8 cellular contexts compared by ENCODE assay signal in genomic region chr12:15910864-15911696, GRCh38. TPM values are rescaled to one million over a fixed set of nuclear protein-coding genes. Genes with fewer than 3 reads are reported as not detected.
A peak's percentile ranks its signal among the peaks of the same experiment; 100 is the strongest.
DNase-seq lines count a peak whose midpoint lies in the region; ATAC-seq and TF ChIP-seq lines count a peak whose summit lies in the region.

TSS of gene DERA (plus strand) at chr12:15911332. CDS start at chr12:15911384, 52 bp downstream.

- H3K4me3 ChIP-seq in A673 (ENCODE audit: low read depth, low read length, poor library complexity, severe bottlenecking) (peak within 1 kb of the TSS; percentile 74), WI38 (ENCODE audit: low read depth, low read length) (peak within 1 kb of the TSS; percentile 78), cardiac fibroblast (replicated peaks in 1 of 2; ENCODE audit: low read depth in 2 of 2, low read length in 2 of 2) (peak within 1 kb of the TSS; percentile 65 to 80)

- CTCF ChIA-PET in A673 (lab: Charles Lee): interaction anchor here (0.6 to 1.1 kb wide), 2 partner anchors 10 to 12 kb away, joined by 4 to 5 read pairs; no protein-coding TSS in a partner anchor

- DNase-seq in A673 (ENCODE audit: low spot score) (peak; percentile 91), NCI-H2107 (lab: John Stamatoyannopoulos, UW) (peak; percentile 85), cardiac fibroblast (ENCODE audit: low read depth in 2 of 2) (peak; percentile 69 to 81), iris pigment epithelial cell (ENCODE audit: low read depth) (peak; percentile 79)
- peak; percentile 26 to 52 for DNase-seq in stimulated activated CD4-positive, alpha-beta T cell treated with anti-CD3 and anti-CD28 coated beads, Interleukin-12 subunit alpha, Interleukin-12 subunit beta, amount 100 ng/mL, for 24 hours (ENCODE audit: low read depth in 2 of 2)

- intact Hi-C loops in A673 (cut with micrococcal nuclease; ENCODE audit: unreplicated experiment): no loop called here

- H3K36me3 ChIP-seq in A673 (ENCODE audit: insufficient read depth, low read length, poor library complexity, severe bottlenecking): peaks cover 6% of the 10 kb centered on the region

- POLR2A ChIA-PET in A673 (lab: Charles Lee; ENCODE audit: low non-redundant PET): no interaction called here

- TF ChIP-seq CTCF in A673 (conservative IDR thresholded peaks at IDR 0.05; ENCODE audit: low read depth, low read length) (no peak), WI38 (IDR thresholded peaks at IDR 0.05; ENCODE audit: low read depth, low read length) (no peak), cardiac fibroblast (IDR thresholded peaks at IDR 0.05; ENCODE audit: low read depth, low read length) (no peak)

- peaks cover 7% of the 10 kb centered on the region for H3K4me1 ChIP-seq in A673 (ENCODE audit: insufficient read depth, low read length, poor library complexity, severe bottlenecking)

- no peaks in the 10 kb centered on the region for H3K27me3 ChIP-seq in A673 (replicated peaks; ENCODE audit: insufficient read depth, low read depth, low read length, poor library complexity)

- H3K9me3 ChIP-seq in A673 (ENCODE audit: low read depth, low read length, poor library complexity, severe bottlenecking): no peaks in the 10 kb centered on the region

- peak; percentile 78 for ATAC-seq in GM18519 (IDR thresholded peaks at IDR 0.05; ENCODE audit: low FRiP score, unreplicated experiment)
- peak; percentile 97 for ATAC-seq in HG03045 (IDR thresholded peaks at IDR 0.05; ENCODE audit: unreplicated experiment)

- no TSS peak for BruUV-seq in A673 (replicated peaks; lab: Mats Ljungman, UMichigan)

- H3K27ac ChIP-seq in A673 (ENCODE audit: low read depth, low read length, poor library complexity, severe bottlenecking): peak within 1 kb of the TSS; percentile 92

RNA-seq across cellular contexts. Expression of gene DERA, which starts in this region (rescaled TPM):
- 43.7 and 53.0 TPM in 2 replicates for total RNA-seq in A673 (2021)

Comparison
In these comparisons a context has a peak if more than half of its experiments do, and no peak if none do; other contexts are left out.
1. Peak in every context shown above with its lines: DNase-seq, ATAC-seq, H3K4me3 ChIP-seq and H3K27ac ChIP-seq.
2. DNase-seq: peak in every context shown above with its lines; median percentile 91 in A673; 85 in NCI-H2107; 79 in iris pigment epithelial cell; 75 in cardiac fibroblast; 39 in stimulated activated CD4-positive, alpha-beta T cell treated with anti-CD3 and anti-CD28 coated beads, Interleukin-12 subunit alpha, Interleukin-12 subunit beta, amount 100 ng/mL, for 24 hours.